In genomic region chr18:46148810-46149209, GRCh38 we compare ENCODE assay signal across 8 cellular contexts.
DNase-seq lines count a peak whose midpoint lies in the region; ATAC-seq and TF ChIP-seq lines count a peak whose summit lies in the region.

No MANE protein-coding gene starts in this region.

- no peak overlapping the region for H3K27ac ChIP-seq in brain microvascular endothelial cell

- DNase-seq in activated gamma-delta T cell treated with Interleukin-2 at 50 U/mL for 16 hours = peak; percentile 55
- no peak for DNase-seq in activated gamma-delta T cell (lab: John Stamatoyannopoulos, UW)
- peak; percentile 74 for DNase-seq in NAMALWA (ENCODE audit: low spot score)
- DNase-seq in SKM-1 (lab: John Stamatoyannopoulos, UW; ENCODE audit: unreplicated experiment) = peak; percentile 20
- DNase-seq in brain microvascular endothelial cell = peak; percentile 67
- DNase-seq in iPS-NIHi7 (ENCODE audit: extremely low spot score) = peak; percentile 75
- DNase-seq in stimulated activated naive CD8-positive, alpha-beta T cell treated with anti-CD3 and anti-CD28 coated beads, Interleukin-15, Interleukin-2, amounts not matched to agents 100 U/mL and 50 U/mL, for 24 hours = peak; percentile 48

- H3K4me3 ChIP-seq in brain microvascular endothelial cell (ENCODE audit: low read depth, low read length) = no peak overlapping the region

- no peaks in the 10 kb centered on the region for H3K27me3 ChIP-seq in brain microvascular endothelial cell (replicated peaks)

- TF ChIP-seq CTCF in brain microvascular endothelial cell (IDR thresholded peaks at IDR 0.05; ENCODE audit: low read depth, low read length, missing control alignments) = peak; percentile 58

- no peaks in the 10 kb centered on the region for H3K36me3 ChIP-seq in brain microvascular endothelial cell (replicated peaks)

- in situ Hi-C loops in brain microvascular endothelial cell (cut with HindIII; ENCODE audit: low pct_ligation_motif_present, low sequenced_read_pairs) = no loop called here

- ATAC-seq in stimulated activated naive CD8-positive, alpha-beta T cell treated with anti-CD3 and anti-CD28 coated beads, Interleukin-15, Interleukin-2, amounts not matched to agents 100 U/mL and 50 U/mL, for 24 hours = peak; percentile 60
- no peak for ATAC-seq in HG03469 (IDR thresholded peaks at IDR 0.05; ENCODE audit: unreplicated experiment)
